In the genomic region with DNA sequence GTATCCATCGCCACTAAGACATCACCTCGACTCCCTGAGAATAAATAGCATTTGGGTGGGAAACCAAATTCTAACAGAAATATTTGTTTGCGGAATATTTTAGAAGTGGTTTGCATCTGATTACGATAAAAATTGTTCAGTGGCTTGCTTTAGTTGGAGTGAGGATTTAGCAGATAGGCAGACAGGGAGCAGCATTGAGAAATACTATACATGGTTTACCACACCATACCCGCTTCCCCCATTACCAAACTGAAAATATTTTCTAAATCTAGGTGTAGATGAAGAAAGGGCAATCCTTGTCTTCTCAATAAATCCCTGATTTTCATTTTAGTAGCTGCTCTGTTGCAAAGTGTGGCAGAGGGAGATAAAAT, we compare ENCODE assay signal across 1 cellular context.
TF ChIP-seq lines count a peak whose summit lies in the region.

No MANE protein-coding gene starts in this region.

TF ChIP-seq in liver, 16 proteins besides CTCF, POLR2A, EP300 and RAD21 (continued from another document):
- TF ChIP-seq FOXA2 (IDR thresholded peaks at IDR 0.05) (no peak), JUND (IDR thresholded peaks at IDR 0.05) (no peak), YY1 (IDR thresholded peaks at IDR 0.05) (no peak)
